In genomic region chr20:37309290-37309689, GRCh38 we compare ENCODE assay signal across 1 cellular context.
TF ChIP-seq lines count a peak whose summit lies in the region.

No MANE protein-coding gene starts in this region.

TF ChIP-seq in GM12878, 131 proteins besides CTCF, POLR2A, EP300 and RAD21:
- no peak for TF ChIP-seq BACH1 (IDR thresholded peaks at IDR 0.05; ENCODE audit: borderline replicate concordance)
- TF ChIP-seq ZNF217 (IDR thresholded peaks at IDR 0.05), result no peak
- TF ChIP-seq TCF3 (IDR thresholded peaks at IDR 0.05; ENCODE audit: borderline replicate concordance, insufficient read depth, low read depth, low read length), result no peak
- no peak for TF ChIP-seq ESRRA (IDR thresholded peaks at IDR 0.05; ENCODE audit: low read length)
- TF ChIP-seq NR2C1 (IDR thresholded peaks at IDR 0.05), result no peak
- TF ChIP-seq MYB (IDR thresholded peaks at IDR 0.05; ENCODE audit: borderline replicate concordance, low read depth, low read length), result no peak
- no peak for TF ChIP-seq PBX3 (IDR thresholded peaks at IDR 0.05; ENCODE audit: insufficient replicate concordance, low read depth, low read length)
- TF ChIP-seq BCLAF1 (IDR thresholded peaks at IDR 0.05), result no peak
- no peak for TF ChIP-seq BCL11A (IDR thresholded peaks at IDR 0.05; ENCODE audit: low read depth, low read length)
- TF ChIP-seq, protein P1, sequence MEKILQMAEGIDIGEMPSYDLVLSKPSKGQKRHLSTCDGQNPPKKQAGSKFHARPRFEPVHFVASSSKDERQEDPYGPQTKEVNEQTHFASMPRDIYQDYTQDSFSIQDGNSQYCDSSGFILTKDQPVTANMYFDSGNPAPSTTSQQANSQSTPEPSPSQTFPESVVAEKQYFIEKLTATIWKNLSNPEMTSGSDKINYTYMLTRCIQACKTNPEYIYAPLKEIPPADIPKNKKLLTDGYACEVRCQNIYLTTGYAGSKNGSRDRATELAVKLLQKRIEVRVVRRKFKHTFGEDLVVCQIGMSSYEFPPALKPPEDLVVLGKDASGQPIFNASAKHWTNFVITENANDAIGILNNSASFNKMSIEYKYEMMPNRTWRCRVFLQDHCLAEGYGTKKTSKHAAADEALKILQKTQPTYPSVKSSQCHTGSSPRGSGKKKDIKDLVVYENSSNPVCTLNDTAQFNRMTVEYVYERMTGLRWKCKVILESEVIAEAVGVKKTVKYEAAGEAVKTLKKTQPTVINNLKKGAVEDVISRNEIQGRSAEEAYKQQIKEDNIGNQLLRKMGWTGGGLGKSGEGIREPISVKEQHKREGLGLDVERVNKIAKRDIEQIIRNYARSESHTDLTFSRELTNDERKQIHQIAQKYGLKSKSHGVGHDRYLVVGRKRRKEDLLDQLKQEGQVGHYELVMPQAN (conservative IDR thresholded peaks at IDR 0.05), result no peak
